In the genomic region with DNA sequence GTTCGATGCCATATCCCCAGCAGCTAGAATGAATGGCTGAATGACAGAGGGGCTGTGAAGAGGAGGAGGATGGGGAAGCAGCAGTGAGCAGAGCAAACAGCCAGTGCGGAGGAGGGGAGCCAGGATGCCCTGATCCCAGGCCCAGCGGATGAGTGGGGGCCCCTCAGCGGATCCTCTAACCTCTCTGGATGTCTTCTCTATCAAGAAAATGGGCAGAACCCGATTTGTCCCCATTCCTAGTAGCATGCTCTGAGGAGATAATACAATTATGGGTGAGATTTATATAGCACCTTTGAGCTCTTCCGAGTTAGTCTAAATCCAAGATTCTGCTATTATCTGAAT, we compare ENCODE assay signal across 9 cellular contexts. TPM values are rescaled to one million over a fixed set of nuclear protein-coding genes. Genes with fewer than 3 reads are reported as not detected.
DNase-seq lines count a peak whose midpoint lies in the region; ATAC-seq and TF ChIP-seq lines count a peak whose summit lies in the region.
"Had no signal": no experiment of that assay in that cellular context is flagged by ENCODE, and none has a peak within 500 bp of the region (broad histone marks: within the 10 kb centered on the region; RNA-seq: fewer than 3 reads in every experiment).

No MANE protein-coding gene starts in this region.

- H3K27me3 Mint-ChIP-seq in activated CD4-positive, alpha-beta T cell treated with anti-CD3 and anti-CD28 coated beads, Interleukin-2, amount 10 ng/mL, durations not matched to agents 7 days and 5 days: no peaks in the 10 kb centered on the region

- CTCF ChIA-PET in activated CD4-positive, alpha-beta T cell treated with anti-CD3 and anti-CD28 coated beads, Interleukin-2, amount 10 ng/mL, durations not matched to agents 7 days and 5 days (lab: Charles Lee): interaction anchor here (1.0 to 16.2 kb wide), 8 partner anchors 7 to 71 kb away, joined by 3 to 546 read pairs (median 8); a partner anchor contains a TSS

- H3K4me3 ChIP-seq in brain microvascular endothelial cell (ENCODE audit: low read depth, low read length): peak overlapping the region; percentile 26
- H3K4me3 ChIP-seq in lower lobe of right lung: no peak overlapping the region
- no peak overlapping the region for H3K4me3 ChIP-seq in thyroid gland (replicated peaks in 1 of 3)
- no peak overlapping the region for H3K4me3 ChIP-seq in HAP-1

- H3K27me3 ChIP-seq in brain microvascular endothelial cell (replicated peaks) (no peaks in the 10 kb centered on the region), lower lobe of right lung (ENCODE audit: low read depth) (no peaks in the 10 kb centered on the region), thyroid gland (no peaks in the 10 kb centered on the region), HAP-1 (ENCODE audit: low read depth) (no peaks in the 10 kb centered on the region)

- H3K9me3 Mint-ChIP-seq in activated CD4-positive, alpha-beta T cell treated with anti-CD3 and anti-CD28 coated beads, Interleukin-2, amount 10 ng/mL, durations not matched to agents 7 days and 5 days: no peaks in the 10 kb centered on the region

- peaks cover 17% of the 10 kb centered on the region for H3K36me3 Mint-ChIP-seq in activated CD4-positive, alpha-beta T cell treated with anti-CD3 and anti-CD28 coated beads, Interleukin-2, amount 10 ng/mL, durations not matched to agents 7 days and 5 days (ENCODE audit: low read depth)

- ATAC-seq in lower lobe of right lung (no peak), HG02642 (IDR thresholded peaks at IDR 0.05; ENCODE audit: poor library complexity, unreplicated experiment) (no peak)

- POLR2A ChIA-PET in activated CD4-positive, alpha-beta T cell treated with anti-CD3 and anti-CD28 coated beads, Interleukin-2, amount 10 ng/mL, durations not matched to agents 7 days and 5 days (lab: Charles Lee): interaction anchor here (1.1 to 3.7 kb wide), 3 partner anchors 30 to 61 kb away, joined by 5 to 24 read pairs (median 13); a partner anchor contains a TSS

- H3K9me3 ChIP-seq in lower lobe of right lung (no peaks in the 10 kb centered on the region), thyroid gland (no peaks in the 10 kb centered on the region), HAP-1 (no peaks in the 10 kb centered on the region)

- in situ Hi-C loops in brain microvascular endothelial cell (cut with HindIII; ENCODE audit: low pct_ligation_motif_present, low sequenced_read_pairs): no loop called here
- in situ Hi-C loops in HAP-1 (cut with MboI; ENCODE audit: low sequenced_read_pairs): no loop called here

- peak overlapping the region; percentile 52 for H3K4me3 Mint-ChIP-seq in activated CD4-positive, alpha-beta T cell treated with anti-CD3 and anti-CD28 coated beads, Interleukin-2, amount 10 ng/mL, durations not matched to agents 7 days and 5 days
- H3K4me3 Mint-ChIP-seq: B cell had no signal

- H3K36me3 ChIP-seq in brain microvascular endothelial cell (replicated peaks) (peaks cover 9% of the 10 kb centered on the region), lower lobe of right lung (peaks cover 13% of the 10 kb centered on the region), thyroid gland (no peaks in the 10 kb centered on the region), HAP-1 (replicated peaks) (no peaks in the 10 kb centered on the region; the same call in 1 of the 2 replicates)

- H3K27ac ChIP-seq in brain microvascular endothelial cell: peak overlapping the region; percentile 94
- H3K27ac ChIP-seq in lower lobe of right lung: peak overlapping the region; percentile 88
- H3K27ac ChIP-seq in thyroid gland: peak overlapping the region; percentile 77 to 96 (median 96)

- H3K4me1 ChIP-seq in lower lobe of right lung (peaks cover 99% of the 10 kb centered on the region), thyroid gland (peaks cover 80 to 93% of the 10 kb centered on the region in 2 donors), HAP-1 (peaks cover 34% of the 10 kb centered on the region)

- WGBS in thyroid gland, 2 donors: 43 to 56% methylated on average over 6 of the region's 6 CpGs

- intact Hi-C loops in lower lobe of right lung (cut with DNase I): no loop called here
- intact Hi-C loops in thyroid gland (cut with DNase I): no loop called here

- TF ChIP-seq POLR2A in thyroid gland (IDR thresholded peaks at IDR 0.05): no peak

- H3K27ac Mint-ChIP-seq in activated CD4-positive, alpha-beta T cell treated with anti-CD3 and anti-CD28 coated beads, Interleukin-2, amount 10 ng/mL, durations not matched to agents 7 days and 5 days: peak overlapping the region; percentile 87
- H3K27ac Mint-ChIP-seq: B cell had no signal

- H3K4me1 Mint-ChIP-seq in activated CD4-positive, alpha-beta T cell treated with anti-CD3 and anti-CD28 coated beads, Interleukin-2, amount 10 ng/mL, durations not matched to agents 7 days and 5 days: peaks cover 98% of the 10 kb centered on the region

- no peak for TF ChIP-seq CTCF in brain microvascular endothelial cell (IDR thresholded peaks at IDR 0.05; ENCODE audit: low read depth, low read length, missing control alignments)
- no peak for TF ChIP-seq CTCF in lower lobe of right lung (IDR thresholded peaks at IDR 0.05)
- TF ChIP-seq CTCF in thyroid gland (IDR thresholded peaks at IDR 0.05): no peak

- DNase-seq in activated CD4-positive, alpha-beta T cell treated with anti-CD3 and anti-CD28 coated beads, Interleukin-2, amount 10 ng/mL, durations not matched to agents 7 days and 5 days: no peak
- no peak for DNase-seq in activated CD4-positive, alpha-beta T cell treated with anti-CD3 and anti-CD28 coated beads, Interleukin-2, amount 50 U/mL, for 4 hours
- DNase-seq in brain microvascular endothelial cell (no peak), lower lobe of right lung (no peak), thyroid gland (no peak), HAP-1 (ENCODE audit: low spot score in 2 of 2) (no peak), AG08396 (ENCODE audit: low spot score) (no peak)

RNA-seq across cellular contexts. Expression of a gene that starts 30.0 kb away (rescaled TPM):
- 1,000 to 10,000 TPM; 1,972 to 2,164 TPM for total RNA-seq in activated CD4-positive, alpha-beta T cell treated with anti-CD3 and anti-CD28 coated beads, Interleukin-2, amount 10 ng/mL, durations not matched to agents 7 days and 5 days
- 1,285 TPM for total RNA-seq in lower lobe of right lung
- total RNA-seq in thyroid gland: 1,000 to 10,000 TPM; 1,176 to 3,070 (median 2,431) TPM

RNA-seq across cellular contexts. Expression of a gene that starts 34.6 kb away (rescaled TPM):
- 100 to 1,000 TPM; 201 to 236 TPM for total RNA-seq in activated CD4-positive, alpha-beta T cell treated with anti-CD3 and anti-CD28 coated beads, Interleukin-2, amount 10 ng/mL, durations not matched to agents 7 days and 5 days
- total RNA-seq in lower lobe of right lung (105 TPM), thyroid gland (10 to 100 TPM; 61.7 to 95.5 (median 82.7) TPM)

RNA-seq across cellular contexts. Expression of a gene that starts 36.4 kb away (rescaled TPM):
- 10 to 100 TPM; 90.2 to 95.5 TPM for total RNA-seq in activated CD4-positive, alpha-beta T cell treated with anti-CD3 and anti-CD28 coated beads, Interleukin-2, amount 10 ng/mL, durations not matched to agents 7 days and 5 days
- total RNA-seq in lower lobe of right lung (73.6 TPM), thyroid gland (100 to 1,000 TPM in 1 of 4 donors, 10 to 100 TPM in 3; 44.6 to 111 (median 73.6) TPM)
